Comparison of ENCODE assay signal across 7 cellular contexts in the genomic region with DNA sequence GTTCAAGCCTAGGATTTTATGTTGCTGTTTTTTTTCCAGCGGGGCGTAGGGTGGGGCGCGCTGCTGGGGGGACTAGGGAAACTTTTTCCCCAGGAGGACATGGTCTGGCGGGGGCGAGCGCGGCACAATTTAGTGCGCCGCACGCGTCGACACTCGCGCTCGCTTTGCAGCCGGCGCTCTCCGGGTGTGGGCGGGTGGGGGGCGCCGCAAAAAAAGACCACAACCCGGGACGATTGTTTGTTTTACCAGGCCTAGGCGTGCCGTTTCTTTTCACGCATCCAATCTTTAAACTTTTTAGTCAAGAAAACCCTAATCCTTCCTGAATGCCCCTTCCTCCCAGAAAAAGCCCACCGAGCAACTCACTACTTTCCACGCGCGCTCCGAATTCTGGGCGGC. TPM values are rescaled to one million over a fixed set of nuclear protein-coding genes. Genes with fewer than 3 reads are reported as not detected.
DNase-seq lines count a peak whose midpoint lies in the region; ATAC-seq and TF ChIP-seq lines count a peak whose summit lies in the region.

No MANE protein-coding gene starts in this region.

- H3K4me3 Mint-ChIP-seq in activated CD8-positive, alpha-beta T cell treated with anti-CD3 and anti-CD28 coated beads, Interleukin-2, amount 10 ng/mL, durations not matched to agents 7 days and 5 days, result peak overlapping the region; percentile 87

- no peak for DNase-seq in HL-60 (ENCODE audit: low read depth in 1 of 2, low spot score in 1 of 2)
- DNase-seq in activated CD8-positive, alpha-beta T cell treated with anti-CD3 and anti-CD28 coated beads, Interleukin-2, amount 10 ng/mL, durations not matched to agents 7 days and 5 days, result peak; percentile 57
- no peak for DNase-seq in heart right ventricle
- DNase-seq in gastrocnemius medialis, result no peak
- DNase-seq in NCI-H1417 treated with DMSO at 0.1 percent for 48 hours (lab: John Stamatoyannopoulos, UW), result no peak
- no peak for DNase-seq in AML-193 (lab: John Stamatoyannopoulos, UW)

- CTCF ChIA-PET in activated CD8-positive, alpha-beta T cell treated with anti-CD3 and anti-CD28 coated beads, Interleukin-2, amount 10 ng/mL, durations not matched to agents 7 days and 5 days (lab: Charles Lee), result interaction anchor here (1.1 to 9.4 kb wide), 4 partner anchors 23 to 544 kb away, joined by 3 to 246 read pairs (median 83); no protein-coding TSS in a partner anchor

- peak overlapping the region; percentile 24; the same call in 1 of the 2 replicates for H3K27ac ChIP-seq in HL-60 (replicated peaks)
- H3K27ac ChIP-seq in heart right ventricle, result peak overlapping the region; percentile 99 to 100 (median 100)
- peak overlapping the region; percentile 97 to 100 (median 98) for H3K27ac ChIP-seq in gastrocnemius medialis

- no peak for ATAC-seq in activated CD8-positive, alpha-beta T cell treated with anti-CD3 and anti-CD28 coated beads, Interleukin-2, amount 10 ng/mL, durations not matched to agents 7 days and 5 days
- ATAC-seq in heart right ventricle (peak in 7 of 8 donors; percentile 4 to 31 (median 21)), gastrocnemius medialis (peak; percentile 2 to 5), GM19328 (IDR thresholded peaks at IDR 0.05; ENCODE audit: unreplicated experiment) (no peak)

- peak overlapping the region; percentile 100 for H3K27ac Mint-ChIP-seq in activated CD8-positive, alpha-beta T cell treated with anti-CD3 and anti-CD28 coated beads, Interleukin-2, amount 10 ng/mL, durations not matched to agents 7 days and 5 days

- peaks cover 3 to 40% (median 9%) of the 10 kb centered on the region in 9 donors for H3K4me1 ChIP-seq in heart right ventricle
- H3K4me1 ChIP-seq in gastrocnemius medialis, result peaks cover 8 to 15% of the 10 kb centered on the region in 2 donors

- H3K36me3 Mint-ChIP-seq in activated CD8-positive, alpha-beta T cell treated with anti-CD3 and anti-CD28 coated beads, Interleukin-2, amount 10 ng/mL, durations not matched to agents 7 days and 5 days (ENCODE audit: low read depth), result peaks cover 51% of the 10 kb centered on the region

- H3K4me3 ChIP-seq in HL-60 (replicated peaks; ENCODE audit: insufficient read depth, low read length) (peak overlapping the region; percentile 42), heart right ventricle (peak overlapping the region; percentile 60 to 93 (median 87)), gastrocnemius medialis (peak overlapping the region; percentile 72 to 90 (median 82))

- TF ChIP-seq POLR2A in gastrocnemius medialis (IDR thresholded peaks at IDR 0.05), result no peak

- 0% methylated on average over 33 of the region's 33 CpGs for WGBS in heart right ventricle, 2 donors

- H3K36me3 ChIP-seq in heart right ventricle (peaks cover 0 to 33% (median 16%) of the 10 kb centered on the region in 9 donors), gastrocnemius medialis (peaks cover 3 to 36% of the 10 kb centered on the region in 2 donors)

- in situ Hi-C loops in gastrocnemius medialis (cut with MboI; ENCODE audit: low sequenced_read_pairs in 4 of 4), result loop anchor here (5.0 to 25.0 kb wide), 4 partner anchors 246 to 549 kb away; no protein-coding TSS in a partner anchor

- H3K27me3 ChIP-seq in HL-60 (ENCODE audit: insufficient read depth, poor library complexity, severe bottlenecking), result peaks cover 17% of the 10 kb centered on the region
- H3K27me3 ChIP-seq in heart right ventricle, result no peaks in the 10 kb centered on the region
- H3K27me3 ChIP-seq in gastrocnemius medialis, result no peaks in the 10 kb centered on the region

- POLR2A ChIA-PET in activated CD8-positive, alpha-beta T cell treated with anti-CD3 and anti-CD28 coated beads, Interleukin-2, amount 10 ng/mL, durations not matched to agents 7 days and 5 days (lab: Charles Lee), result interaction anchor here (0.7 to 9.6 kb wide), 10 partner anchors 12 to 604 kb away, joined by 3 to 314 read pairs (median 4); partner anchors contain the start of gene ERH

- no peaks in the 10 kb centered on the region for H3K27me3 Mint-ChIP-seq in activated CD8-positive, alpha-beta T cell treated with anti-CD3 and anti-CD28 coated beads, Interleukin-2, amount 10 ng/mL, durations not matched to agents 7 days and 5 days (ENCODE audit: low read depth)

- H3K9me3 ChIP-seq in heart right ventricle, result no peaks in the 10 kb centered on the region
- no peaks in the 10 kb centered on the region for H3K9me3 ChIP-seq in gastrocnemius medialis

- H3K4me1 Mint-ChIP-seq in activated CD8-positive, alpha-beta T cell treated with anti-CD3 and anti-CD28 coated beads, Interleukin-2, amount 10 ng/mL, durations not matched to agents 7 days and 5 days (ENCODE audit: low read depth), result peaks cover 45% of the 10 kb centered on the region

- TF ChIP-seq CTCF in HL-60 (IDR thresholded peaks at IDR 0.05; ENCODE audit: insufficient read depth, low read length) (no peak), heart right ventricle (IDR thresholded peaks at IDR 0.05) (no peak), gastrocnemius medialis (IDR thresholded peaks at IDR 0.05 in 4 of 5, conservative IDR thresholded peaks at IDR 0.05 in 1 of 5) (no peak)

- intact Hi-C loops in heart right ventricle (cut with DNase I), result loop anchor here in 9 of 10 donors (1.0 to 10.0 kb wide), 18 partner anchors 21 to 546 kb away; no protein-coding TSS in a partner anchor
- intact Hi-C loops in gastrocnemius medialis (cut with DNase I; ENCODE audit: low total_unique reads), result loop anchor here (1.0 to 5.0 kb wide), 4 partner anchors 245 to 601 kb away; no protein-coding TSS in a partner anchor

- no peaks in the 10 kb centered on the region for H3K9me3 Mint-ChIP-seq in activated CD8-positive, alpha-beta T cell treated with anti-CD3 and anti-CD28 coated beads, Interleukin-2, amount 10 ng/mL, durations not matched to agents 7 days and 5 days (ENCODE audit: insufficient read depth)

RNA-seq across cellular contexts. Expression of gene ZFP36L1, which starts 0.9 kb away (rescaled TPM):
- total RNA-seq in activated CD8-positive, alpha-beta T cell treated with anti-CD3 and anti-CD28 coated beads, Interleukin-2, amount 10 ng/mL, durations not matched to agents 7 days and 5 days, result 10 to 100 TPM; 63.3 to 73.2 TPM
- total RNA-seq in heart right ventricle, result 100 to 1,000 TPM in 2 of 10 donors, 10 to 100 TPM in 8; 46.5 to 127 (median 55.3) TPM
- 10 to 100 TPM; 40.8 to 41.1 TPM for polyA plus RNA-seq in heart right ventricle
- 100 to 1,000 TPM in 3 of 4 donors, 10 to 100 TPM in 1; 60.2 to 196 (median 125) TPM for total RNA-seq in gastrocnemius medialis

Comparison
In these comparisons a context has a peak if more than half of its experiments do, and no peak if none do; other contexts are left out.
1. H3K27ac ChIP-seq: peak in every context shown above with its lines; median percentile 100 in heart right ventricle; 98 in gastrocnemius medialis; 24 in HL-60.
2. ATAC-seq: peak in heart right ventricle (7 of 8) and gastrocnemius medialis (2 of 2); none in activated CD8-positive, alpha-beta T cell treated with anti-CD3 and anti-CD28 coated beads, Interleukin-2, amount 10 ng/mL, durations not matched to agents 7 days and 5 days (single experiment) and GM19328 (single experiment).
3. Peak in every context shown above with its lines, with median percentiles within 50 percentile points of each other: H3K4me3 ChIP-seq.